In genomic region chr1:170924666-170925065, GRCh38 we compare ENCODE assay signal across 9 cellular contexts. TPM values are rescaled to one million over a fixed set of nuclear protein-coding genes. Genes with fewer than 3 reads are reported as not detected.
"Had no signal": no experiment of that assay in that cellular context is flagged by ENCODE, and none has a peak within 500 bp of the region (broad histone marks: within the 10 kb centered on the region; RNA-seq: fewer than 3 reads in every experiment).

No MANE protein-coding gene starts in this region.

RNA-seq across cellular contexts. Expression of gene MROH9, which starts 10.7 kb away (rescaled TPM):
- total RNA-seq: activated B cell treated with CpG ODN at 0.5 μM for 24 hours; activated CD4-positive, alpha-beta memory T cell treated with anti-CD3 and anti-CD28 coated beads for 36 hours; activated CD4-positive, alpha-beta T cell treated with anti-CD3 and anti-CD28 coated beads, Interleukin-2, amount 10 ng/mL, durations not matched to agents 7 days and 5 days; activated naive CD4-positive, alpha-beta T cell treated with anti-CD3 and anti-CD28 coated beads, Interleukin-2, amount 50 U/mL, for 72 hours; activated T-cell treated with anti-CD3 and anti-CD28 coated beads, Interleukin-2, amount 50 U/mL, for 4 hours; K562; PC-3; SK-MEL-5; T-helper 17 cell had no signal
- polyA plus RNA-seq: K562 had no signal
